ENCODE assay signal across 8 cellular contexts in genomic region chr20:46022411-46023147, GRCh38. TPM values are rescaled to one million over a fixed set of nuclear protein-coding genes. Genes with fewer than 3 reads are reported as not detected.
DNase-seq lines count a peak whose midpoint lies in the region; ATAC-seq and TF ChIP-seq lines count a peak whose summit lies in the region.

No MANE protein-coding gene starts in this region.

- H3K4me1 Mint-ChIP-seq in CD14-positive monocyte, result peaks cover 18% of the 10 kb centered on the region

- TF ChIP-seq CTCF in CD14-positive monocyte (IDR thresholded peaks at IDR 0.05), result peak; percentile 77

- in situ Hi-C loops in SK-MEL-5 (cut with HindIII; ENCODE audit: low pct_unique_long_range_greater_than_20kb, low sequenced_read_pairs), result no loop called here

- DNase-seq in CD14-positive monocyte (ENCODE audit: low spot score), result no peak
- DNase-seq in HT1080 (ENCODE audit: low read depth), result peak; percentile 66
- peak; percentile 52 for DNase-seq in SK-MEL-5 (ENCODE audit: low read depth, low spot score)
- DNase-seq in activated gamma-delta T cell treated with anti-CD3 and anti-CD28 coated beads, Interleukin-2, amount 50 U/mL, for 16 hours (ENCODE audit: low read depth), result peak; percentile 65
- DNase-seq in head of caudate nucleus, result peak; percentile 59 to 90 (median 79)
- DNase-seq in posterior vena cava (ENCODE audit: low spot score), result peak; percentile 87
- peak; percentile 74 to 87 for DNase-seq in aorta

- H3K27ac Mint-ChIP-seq in CD14-positive monocyte, result no peak overlapping the region

- ATAC-seq in aorta (ENCODE audit: low FRiP score), result peak; percentile 65
- ATAC-seq in HG02870 (IDR thresholded peaks at IDR 0.05; ENCODE audit: unreplicated experiment), result no peak

- no peaks in the 10 kb centered on the region for H3K4me1 ChIP-seq in aorta (ENCODE audit: control insufficient read depth in 1 of 2, insufficient read depth in 2 of 2, low read length in 2 of 2)

- peak overlapping the region in 1 of 2 donors; percentile 63 for H3K4me3 Mint-ChIP-seq in CD14-positive monocyte

- 1% methylated on average over 33 to 37 of the region's 37 CpGs for WGBS in aorta, 2 donors

- peaks cover 0 to 6% (median 2%) of the 10 kb centered on the region in 7 donors for H3K9me3 Mint-ChIP-seq in CD14-positive monocyte

- intact Hi-C loops in CD14-positive monocyte (cut with micrococcal nuclease) (loop anchor here (5.0 to 10.0 kb wide), 2 partner anchors 90 to 152 kb away; no protein-coding TSS in a partner anchor), head of caudate nucleus (cut with DNase I) (loop anchor here (2.0 to 5.0 kb wide), 2 partner anchors 66 to 380 kb away; partner anchors contain the start of gene NCOA5), posterior vena cava (cut with DNase I) (no loop called here), aorta (cut with DNase I) (loop anchor here (2.0 to 10.0 kb wide), 2 partner anchors 152 kb away; no protein-coding TSS in a partner anchor)

- peaks cover 39 to 79% (median 48%) of the 10 kb centered on the region in 3 donors for H3K27me3 Mint-ChIP-seq in CD14-positive monocyte (ENCODE audit: low read depth in 3 of 3)

- H3K36me3 ChIP-seq in aorta (ENCODE audit: control insufficient read depth in 1 of 2, insufficient read depth in 2 of 2, low read length in 1 of 2), result no peaks in the 10 kb centered on the region

- no peak overlapping the region for H3K4me3 ChIP-seq in aorta (ENCODE audit: low read length in 2 of 2)

- peaks cover 0 to 1% of the 10 kb centered on the region in 2 donors for H3K27me3 ChIP-seq in aorta (ENCODE audit: control insufficient read depth in 1 of 2, insufficient read depth in 2 of 2, low read length in 1 of 2)

- no peaks in the 10 kb centered on the region for H3K9me3 ChIP-seq in aorta (ENCODE audit: control insufficient read depth, low read length)

- no peak overlapping the region for H3K27ac ChIP-seq in aorta (ENCODE audit: low read depth in 1 of 2, low read length in 2 of 2)

- H3K36me3 Mint-ChIP-seq in CD14-positive monocyte, result peaks cover 0 to 8% of the 10 kb centered on the region in 2 donors

RNA-seq across cellular contexts. Expression of gene SLC12A5, which starts 6.4 kb away (rescaled TPM):
- not detected for polyA plus RNA-seq in CD14-positive monocyte
- total RNA-seq in HT1080 (2014; rRNA removed; shearing (Covaris generic)), result 1.3 and 5.1 TPM in 2 replicates
- 3.2 and 4.1 TPM in 2 replicates for polyA plus RNA-seq in HT1080 (2015; cell fraction: cytosol; rRNA removed)
- polyA plus RNA-seq in HT1080 (2015; cell fraction: nucleus; rRNA removed), result 0.12 and 1.5 TPM in 2 replicates
- total RNA-seq in SK-MEL-5 (2014; rRNA removed; shearing (Covaris generic)), result 0.74 and 1.5 TPM in 2 replicates
- 16.4 and 20.2 TPM in 2 replicates for polyA plus RNA-seq in SK-MEL-5 (2015; cell fraction: cytosol; rRNA removed)
- 1.8 and 3.7 TPM in 2 replicates for polyA plus RNA-seq in SK-MEL-5 (2015; cell fraction: nucleus; rRNA removed)
- total RNA-seq in posterior vena cava, result under 1 TPM in 1 of 2 donors, not detected in 1; 0.48 TPM
- 1 to 10 TPM in 1 of 2 donors, under 1 TPM in 1; 0.94 to 2.4 TPM for total RNA-seq in aorta
- not detected for polyA plus RNA-seq in aorta

RNA-seq across cellular contexts. Expression of gene MMP9, which starts 13.9 kb away (rescaled TPM):
- 1 to 10 TPM in 1 of 2 donors, under 1 TPM in 1; 0.88 to 1.6 TPM for polyA plus RNA-seq in CD14-positive monocyte
- 19.4 and 24.4 TPM in 2 replicates for total RNA-seq in HT1080 (2014; rRNA removed; shearing (Covaris generic))
- 0.06 and 0.11 TPM in 2 replicates for polyA plus RNA-seq in HT1080 (2015; cell fraction: cytosol; rRNA removed)
- 0.79 and 0.94 TPM in 2 replicates for polyA plus RNA-seq in HT1080 (2015; cell fraction: nucleus; rRNA removed)
- not detected in 2 replicates for total RNA-seq in SK-MEL-5 (2014; rRNA removed; shearing (Covaris generic))
- 0.04 and 0.06 TPM in 2 replicates for polyA plus RNA-seq in SK-MEL-5 (2015; cell fraction: cytosol; rRNA removed)
- polyA plus RNA-seq in SK-MEL-5 (2015; cell fraction: nucleus; rRNA removed), result not detected in 2 replicates
- 10 to 100 TPM in 1 of 2 donors, 1 to 10 TPM in 1; 2.2 to 16.6 TPM for total RNA-seq in posterior vena cava
- total RNA-seq in aorta, result 1 to 10 TPM; 5.1 to 6.0 TPM
- 1 to 10 TPM in 1 of 2 donors, under 1 TPM in 1; 0.15 to 3.1 TPM for polyA plus RNA-seq in aorta

RNA-seq across cellular contexts. Expression of gene ZNF335, which starts 50.6 kb away (rescaled TPM):
- 1 to 10 TPM; 2.7 to 3.1 TPM for polyA plus RNA-seq in CD14-positive monocyte
- total RNA-seq in HT1080 (2014; rRNA removed; shearing (Covaris generic)), result 13.6 and 18.0 TPM in 2 replicates
- 10.1 and 10.5 TPM in 2 replicates for polyA plus RNA-seq in HT1080 (2015; cell fraction: cytosol; rRNA removed)
- polyA plus RNA-seq in HT1080 (2015; cell fraction: nucleus; rRNA removed), result 35.0 and 42.8 TPM in 2 replicates
- 8.4 and 10.1 TPM in 2 replicates for total RNA-seq in SK-MEL-5 (2014; rRNA removed; shearing (Covaris generic))
- 19.2 and 22.7 TPM in 2 replicates for polyA plus RNA-seq in SK-MEL-5 (2015; cell fraction: cytosol; rRNA removed)
- polyA plus RNA-seq in SK-MEL-5 (2015; cell fraction: nucleus; rRNA removed), result 69.6 and 69.7 TPM in 2 replicates
- 10 to 100 TPM; 12.6 to 13.7 TPM for total RNA-seq in posterior vena cava
- 10 to 100 TPM; 18.4 to 22.7 TPM for total RNA-seq in aorta
- 10 to 100 TPM in 1 of 2 donors, 1 to 10 TPM in 1; 2.8 to 31.4 TPM for polyA plus RNA-seq in aorta

Comparison
In these comparisons a context has a peak if more than half of its experiments do, and no peak if none do; other contexts are left out.
1. intact Hi-C loops: an anchor here in CD14-positive monocyte (5.0 to 10.0 kb wide), head of caudate nucleus (2.0 to 5.0 kb wide) and aorta (2.0 to 10.0 kb wide); none called in posterior vena cava.